Comparison of ENCODE assay signal across 18 cellular contexts in the genomic region with DNA sequence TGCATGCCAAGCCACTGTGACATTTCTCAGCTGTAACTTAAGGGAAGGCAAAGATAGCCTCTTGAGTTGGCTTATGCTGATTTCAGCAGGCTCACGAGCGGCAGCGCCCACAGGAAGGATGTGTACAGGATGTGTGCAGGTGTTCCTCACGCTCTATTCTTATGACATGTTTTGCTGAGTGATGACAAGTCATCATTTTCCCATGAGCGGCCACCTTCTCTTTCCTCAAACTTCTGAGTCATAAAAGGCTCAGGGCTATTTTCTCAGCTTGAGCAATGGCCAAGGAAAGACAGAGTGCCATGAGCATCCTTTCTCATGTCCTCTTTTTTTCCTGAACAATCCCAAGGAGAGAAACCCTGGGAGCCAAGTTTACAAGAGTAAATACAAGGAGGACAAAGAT.
DNase-seq lines count a peak whose midpoint lies in the region; ATAC-seq and TF ChIP-seq lines count a peak whose summit lies in the region.
"Had no signal": no experiment of that assay in that cellular context is flagged by ENCODE, and none has a peak within 500 bp of the region (broad histone marks: within the 10 kb centered on the region; RNA-seq: fewer than 3 reads in every experiment).

No MANE protein-coding gene starts in this region.

- no peak overlapping the region for H3K4me3 Mint-ChIP-seq in activated CD4-positive, alpha-beta T cell treated with anti-CD3 and anti-CD28 coated beads, Interleukin-2, amount 10 ng/mL, durations not matched to agents 24 days and 14 days
- no peak overlapping the region for H3K4me3 Mint-ChIP-seq in activated CD4-positive, alpha-beta memory T cell treated with anti-CD3 and anti-CD28 coated beads for 36 hours
- no peak overlapping the region for H3K4me3 Mint-ChIP-seq in progenitor cell of endocrine pancreas (ENCODE audit: low read depth)

- intact Hi-C loops in activated CD4-positive, alpha-beta T cell treated with anti-CD3 and anti-CD28 coated beads, Interleukin-2, amount 10 ng/mL, durations not matched to agents 24 days and 14 days (cut with micrococcal nuclease), result no loop called here
- intact Hi-C loops in activated CD4-positive, alpha-beta memory T cell treated with anti-CD3 and anti-CD28 coated beads for 36 hours (cut with micrococcal nuclease), result no loop called here
- intact Hi-C loops in lower leg skin (cut with DNase I; ENCODE audit: low total_unique reads), result no loop called here

- H3K27ac Mint-ChIP-seq in activated CD4-positive, alpha-beta T cell treated with anti-CD3 and anti-CD28 coated beads, Interleukin-2, amount 10 ng/mL, durations not matched to agents 24 days and 14 days, result no peak overlapping the region
- no peak overlapping the region for H3K27ac Mint-ChIP-seq in activated CD4-positive, alpha-beta memory T cell treated with anti-CD3 and anti-CD28 coated beads for 36 hours
- H3K27ac Mint-ChIP-seq in progenitor cell of endocrine pancreas, result no peak overlapping the region

- POLR2A ChIA-PET in activated CD4-positive, alpha-beta memory T cell treated with anti-CD3 and anti-CD28 coated beads for 36 hours (lab: Charles Lee), result no interaction called here

- no peak overlapping the region for H3K4me3 ChIP-seq in lower leg skin (ENCODE audit: low read depth, poor library complexity, severe bottlenecking)
- H3K4me3 ChIP-seq: ovary, thyroid gland had no signal

- whole genome bisulfite sequencing in lower leg skin, 2 donors, result 34 to 42% methylated on average over 5 of the region's 5 CpGs

- no peak for TF ChIP-seq POLR2A in lower leg skin (IDR thresholded peaks at IDR 0.05)

- H3K36me3 Mint-ChIP-seq in activated CD4-positive, alpha-beta T cell treated with anti-CD3 and anti-CD28 coated beads, Interleukin-2, amount 10 ng/mL, durations not matched to agents 24 days and 14 days (ENCODE audit: low read depth), result no peaks in the 10 kb centered on the region
- H3K36me3 Mint-ChIP-seq in activated CD4-positive, alpha-beta memory T cell treated with anti-CD3 and anti-CD28 coated beads for 36 hours, result no peaks in the 10 kb centered on the region
- H3K36me3 Mint-ChIP-seq in progenitor cell of endocrine pancreas (ENCODE audit: insufficient read depth), result no peaks in the 10 kb centered on the region

- H3K4me1 Mint-ChIP-seq in activated CD4-positive, alpha-beta T cell treated with anti-CD3 and anti-CD28 coated beads, Interleukin-2, amount 10 ng/mL, durations not matched to agents 24 days and 14 days, result no peaks in the 10 kb centered on the region
- no peaks in the 10 kb centered on the region for H3K4me1 Mint-ChIP-seq in activated CD4-positive, alpha-beta memory T cell treated with anti-CD3 and anti-CD28 coated beads for 36 hours (ENCODE audit: low read depth)
- peaks cover 2% of the 10 kb centered on the region for H3K4me1 Mint-ChIP-seq in progenitor cell of endocrine pancreas (ENCODE audit: low read depth)

- peak; percentile 75 for ATAC-seq in HG03432 (IDR thresholded peaks at IDR 0.05; ENCODE audit: unreplicated experiment)

- peaks cover 3% of the 10 kb centered on the region for H3K9me3 Mint-ChIP-seq in activated CD4-positive, alpha-beta T cell treated with anti-CD3 and anti-CD28 coated beads, Interleukin-2, amount 10 ng/mL, durations not matched to agents 24 days and 14 days
- H3K9me3 Mint-ChIP-seq in activated CD4-positive, alpha-beta memory T cell treated with anti-CD3 and anti-CD28 coated beads for 36 hours, result peaks cover 6% of the 10 kb centered on the region
- no peaks in the 10 kb centered on the region for H3K9me3 Mint-ChIP-seq in progenitor cell of endocrine pancreas (ENCODE audit: low read depth)

- no peaks in the 10 kb centered on the region for H3K27me3 Mint-ChIP-seq in activated CD4-positive, alpha-beta T cell treated with anti-CD3 and anti-CD28 coated beads, Interleukin-2, amount 10 ng/mL, durations not matched to agents 24 days and 14 days
- no peaks in the 10 kb centered on the region for H3K27me3 Mint-ChIP-seq in activated CD4-positive, alpha-beta memory T cell treated with anti-CD3 and anti-CD28 coated beads for 36 hours
- no peaks in the 10 kb centered on the region for H3K27me3 Mint-ChIP-seq in progenitor cell of endocrine pancreas

- TF ChIP-seq CTCF in progenitor cell of endocrine pancreas (IDR thresholded peaks at IDR 0.05; ENCODE audit: unreplicated experiment) (no peak), lower leg skin (IDR thresholded peaks at IDR 0.05) (no peak)

- CTCF ChIA-PET in activated CD4-positive, alpha-beta memory T cell treated with anti-CD3 and anti-CD28 coated beads for 36 hours (lab: Charles Lee), result no interaction called here

- peak; percentile 61 for DNase-seq in activated CD4-positive, alpha-beta T cell treated with anti-CD3 and anti-CD28 coated beads, Interleukin-2, amount 10 ng/mL, durations not matched to agents 24 days and 14 days
- no peak for DNase-seq in activated CD4-positive, alpha-beta T cell treated with anti-CD3 and anti-CD28 coated beads for 1 hour
- peak; percentile 34 for DNase-seq in activated CD4-positive, alpha-beta memory T cell treated with anti-CD3 and anti-CD28 coated beads for 36 hours
- peak; percentile 76 for DNase-seq in kidney tubule cell (ENCODE audit: low spot score)
- no peak for DNase-seq in NCI-H1048 (lab: John Stamatoyannopoulos, UW)
- no peak for DNase-seq in progenitor cell of endocrine pancreas (ENCODE audit: low spot score, unreplicated experiment)
- DNase-seq in lower leg skin (ENCODE audit: low spot score in 2 of 2), result no peak
- DNase-seq: ACHN; activated CD8-positive, alpha-beta memory T cell treated with anti-CD3 and anti-CD28 coated beads, Interleukin-2, amount 50 U/mL, for 4 hours; amygdala; Calu3; cortex of kidney; MV-4-11; NCI-H2227 treated with DMSO at 0.1 percent for 48 hours; ovary; T-helper 9 cell; thyroid gland had no signal

Comparison
In these comparisons a context has a peak if more than half of its experiments do, and no peak if none do; other contexts are left out.
1. DNase-seq: peak in activated CD4-positive, alpha-beta T cell treated with anti-CD3 and anti-CD28 coated beads, Interleukin-2, amount 10 ng/mL, durations not matched to agents 24 days and 14 days (single experiment), activated CD4-positive, alpha-beta memory T cell treated with anti-CD3 and anti-CD28 coated beads for 36 hours (single experiment) and kidney tubule cell (single experiment); none in activated CD4-positive, alpha-beta T cell treated with anti-CD3 and anti-CD28 coated beads for 1 hour (single experiment), NCI-H1048 (single experiment), progenitor cell of endocrine pancreas (single experiment) and lower leg skin (0 of 2).